Comparison of ENCODE assay signal across 8 cellular contexts in genomic region chr19:19406878-19407639, GRCh38. TPM values are rescaled to one million over a fixed set of nuclear protein-coding genes. Genes with fewer than 3 reads are reported as not detected.
DNase-seq lines count a peak whose midpoint lies in the region; ATAC-seq and TF ChIP-seq lines count a peak whose summit lies in the region.

No MANE protein-coding gene starts in this region.

- H3K4me1 Mint-ChIP-seq in stimulated activated naive B cell treated with anti-CD40 and anti-IgM and Interleukin-4, amounts not matched to agents 10 μg/mL and 1 μg/mL and 100 μg/mL, for 72 hours = peaks cover 50 to 80% of the 10 kb centered on the region in 2 donors

- H3K4me3 ChIP-seq in lung = peak overlapping the region; percentile 82

- no peaks in the 10 kb centered on the region for H3K27me3 Mint-ChIP-seq in stimulated activated naive B cell treated with anti-CD40 and anti-IgM and Interleukin-4, amounts not matched to agents 10 μg/mL and 1 μg/mL and 100 μg/mL, for 72 hours

- H3K27ac Mint-ChIP-seq in stimulated activated naive B cell treated with anti-CD40 and anti-IgM and Interleukin-4, amounts not matched to agents 10 μg/mL and 1 μg/mL and 100 μg/mL, for 72 hours = peak overlapping the region; percentile 97

- peak overlapping the region; percentile 98 to 99 for H3K4me3 Mint-ChIP-seq in stimulated activated naive B cell treated with anti-CD40 and anti-IgM and Interleukin-4, amounts not matched to agents 10 μg/mL and 1 μg/mL and 100 μg/mL, for 72 hours

- H3K9me3 ChIP-seq in lung (ENCODE audit: control insufficient read depth in 2 of 2, insufficient read depth in 1 of 2, low read length in 1 of 2) = no peaks in the 10 kb centered on the region

- DNase-seq in GM03348 (ENCODE audit: low spot score) = peak; percentile 39
- peak; percentile 59 for DNase-seq in HT-29 (ENCODE audit: low spot score)
- DNase-seq in T-helper 9 cell = peak; percentile 25
- peak; percentile 69 for DNase-seq in cerebellar cortex (ENCODE audit: low spot score)
- DNase-seq in lung (ENCODE audit: low spot score) = peak; percentile 55
- DNase-seq in stimulated activated naive B cell treated with anti-CD40 and anti-IgM and Interleukin-4, amounts not matched to agents 10 μg/mL and 1 μg/mL and 100 μg/mL, for 72 hours = no peak
- DNase-seq in NCI-H1930 (lab: John Stamatoyannopoulos, UW) = no peak

- H3K27me3 ChIP-seq in lung (ENCODE audit: control insufficient read depth, insufficient read depth) = no peaks in the 10 kb centered on the region

- H3K36me3 Mint-ChIP-seq in stimulated activated naive B cell treated with anti-CD40 and anti-IgM and Interleukin-4, amounts not matched to agents 10 μg/mL and 1 μg/mL and 100 μg/mL, for 72 hours = peaks cover 4 to 8% of the 10 kb centered on the region in 2 donors

- TF ChIP-seq CTCF in lung (IDR thresholded peaks at IDR 0.05; ENCODE audit: control extremely low read depth, extremely low read depth) = peak; percentile 38

- peaks cover 27 to 32% of the 10 kb centered on the region in 2 donors for H3K4me1 ChIP-seq in lung (ENCODE audit: control insufficient read depth in 2 of 2, insufficient read depth in 2 of 2, low read length in 2 of 2)

- WGBS in lung, 2 donors = 14 to 21% methylated on average over 12 of the region's 12 CpGs

- peak overlapping the region in 1 of 2 donors; percentile 91 for H3K27ac ChIP-seq in lung (ENCODE audit: low read depth in 1 of 2, low read length in 1 of 2)

- H3K36me3 ChIP-seq in lung (ENCODE audit: control insufficient read depth in 2 of 2, insufficient read depth in 2 of 2, low read length in 2 of 2) = peaks cover 0 to 3% of the 10 kb centered on the region in 2 donors

- H3K9me3 Mint-ChIP-seq in stimulated activated naive B cell treated with anti-CD40 and anti-IgM and Interleukin-4, amounts not matched to agents 10 μg/mL and 1 μg/mL and 100 μg/mL, for 72 hours = no peaks in the 10 kb centered on the region

- no peak for ATAC-seq in lung (ENCODE audit: insufficient read depth, low FRiP score)
- ATAC-seq in stimulated activated naive B cell treated with anti-CD40 and anti-IgM and Interleukin-4, amounts not matched to agents 10 μg/mL and 1 μg/mL and 100 μg/mL, for 72 hours (replicated peaks) = peak; percentile 37 to 38
- ATAC-seq in GM21717 (IDR thresholded peaks at IDR 0.05; ENCODE audit: unreplicated experiment) = no peak

RNA-seq across cellular contexts. Expression of gene GATAD2A, which starts 1.6 kb away (rescaled TPM):
- 85.8 and 96.7 TPM in 2 replicates for total RNA-seq in HT-29 (2014; rRNA removed; shearing (Covaris generic))
- 10 to 100 TPM; 38.6 to 93.7 TPM for total RNA-seq in lung
- polyA plus RNA-seq in lung = 10 to 100 TPM; 30.6 to 36.2 TPM

Comparison
In these comparisons a context has a peak if more than half of its experiments do, and no peak if none do; other contexts are left out.
1. DNase-seq: peak in GM03348 (single experiment), HT-29 (single experiment), T-helper 9 cell (single experiment), cerebellar cortex (single experiment) and lung (single experiment); none in stimulated activated naive B cell treated with anti-CD40 and anti-IgM and Interleukin-4, amounts not matched to agents 10 μg/mL and 1 μg/mL and 100 μg/mL, for 72 hours (single experiment) and NCI-H1930 (0 of 2).
2. ATAC-seq: peak in stimulated activated naive B cell treated with anti-CD40 and anti-IgM and Interleukin-4, amounts not matched to agents 10 μg/mL and 1 μg/mL and 100 μg/mL, for 72 hours (2 of 2); none in lung (single experiment) and GM21717 (single experiment).